ENCODE assay signal across 1 cellular context in genomic region chr16:66507731-66508239, GRCh38.
TF ChIP-seq lines count a peak whose summit lies in the region.

No MANE protein-coding gene starts in this region.

TF ChIP-seq in HepG2, 621 proteins besides CTCF, POLR2A, EP300 and RAD21:
- TF ChIP-seq ZNF367 (CRISPR knock-in tag; IDR thresholded peaks at IDR 0.05; ENCODE audit: borderline replicate concordance) (no peak), ZNF326 (CRISPR knock-in tag; IDR thresholded peaks at IDR 0.05; ENCODE audit: borderline replicate concordance) (no peak), SRF (IDR thresholded peaks at IDR 0.05; ENCODE audit: low read depth, low read length) (no peak), HNRNPL (IDR thresholded peaks at IDR 0.05; ENCODE audit: low read depth, low read length) (no peak), KIAA2018 (CRISPR knock-in tag; IDR thresholded peaks at IDR 0.05; ENCODE audit: borderline replicate concordance) (no peak), SMAD3 (CRISPR knock-in tag; IDR thresholded peaks at IDR 0.05) (no peak), ZEB1 (IDR thresholded peaks at IDR 0.05; ENCODE audit: insufficient replicate concordance, low read depth) (no peak), TBX3 (IDR thresholded peaks at IDR 0.05; ENCODE audit: borderline replicate concordance) (no peak), EED (CRISPR knock-in tag; IDR thresholded peaks at IDR 0.05) (no peak), RNF219 (CRISPR knock-in tag; IDR thresholded peaks at IDR 0.05) (no peak), ZNF446 (CRISPR knock-in tag; IDR thresholded peaks at IDR 0.05) (no peak), GLI4 (CRISPR knock-in tag; IDR thresholded peaks at IDR 0.05; ENCODE audit: borderline replicate concordance) (no peak), ZNF792 (CRISPR knock-in tag; IDR thresholded peaks at IDR 0.05) (no peak), HOXA7 (CRISPR knock-in tag; IDR thresholded peaks at IDR 0.05) (no peak), PPARG (CRISPR knock-in tag; conservative IDR thresholded peaks at IDR 0.05) (no peak), ZNF639 (CRISPR knock-in tag; conservative IDR thresholded peaks at IDR 0.05) (no peak), SOX6 (IDR thresholded peaks at IDR 0.05) (no peak), SOX6 (CRISPR knock-in tag; IDR thresholded peaks at IDR 0.05) (no peak)
TF ChIP-seq in HepG2: peak in this region for 0.
